ENCODE assay signal across 8 cellular contexts in genomic region chr12:26614217-26614616, GRCh38.
DNase-seq lines count a peak whose midpoint lies in the region; ATAC-seq and TF ChIP-seq lines count a peak whose summit lies in the region.

No MANE protein-coding gene starts in this region.

- peak; percentile 18 for DNase-seq in activated T-cell treated with anti-CD3 and anti-CD28 coated beads for 48 hours (ENCODE audit: low read depth)
- DNase-seq in activated T-cell treated with anti-CD3 and anti-CD28 coated beads, Interleukin-2, amount 50 U/mL, for 4 hours = no peak
- DNase-seq in NCI-H774 (lab: John Stamatoyannopoulos, UW) = peak; percentile 11
- no peak for DNase-seq in chondrocyte (ENCODE audit: low spot score)
- peak; percentile 47 for DNase-seq in midbrain (lab: John Stamatoyannopoulos, UW)
- DNase-seq in putamen (ENCODE audit: low spot score) = no peak

- no peaks in the 10 kb centered on the region for H3K9me3 Mint-ChIP-seq in activated T-cell treated with anti-CD3 and anti-CD28 coated beads, Interleukin-2, amount 50 U/mL, for 4 hours
- no peaks in the 10 kb centered on the region for H3K9me3 Mint-ChIP-seq in chondrocyte (ENCODE audit: low read depth)

- H3K4me1 Mint-ChIP-seq in activated T-cell treated with anti-CD3 and anti-CD28 coated beads, Interleukin-2, amount 50 U/mL, for 4 hours (ENCODE audit: low read depth) = no peaks in the 10 kb centered on the region
- H3K4me1 Mint-ChIP-seq in chondrocyte (ENCODE audit: low read depth) = no peaks in the 10 kb centered on the region

- no peak overlapping the region for H3K4me3 Mint-ChIP-seq in activated T-cell treated with anti-CD3 and anti-CD28 coated beads, Interleukin-2, amount 50 U/mL, for 4 hours
- no peak overlapping the region for H3K4me3 Mint-ChIP-seq in chondrocyte (ENCODE audit: unreplicated experiment)

- H3K27ac Mint-ChIP-seq in chondrocyte (ENCODE audit: unreplicated experiment) = no peak overlapping the region

- no peaks in the 10 kb centered on the region for H3K27me3 Mint-ChIP-seq in activated T-cell treated with anti-CD3 and anti-CD28 coated beads, Interleukin-2, amount 50 U/mL, for 4 hours (ENCODE audit: low read depth)
- no peaks in the 10 kb centered on the region for H3K27me3 Mint-ChIP-seq in chondrocyte (ENCODE audit: low read depth)

- H3K36me3 Mint-ChIP-seq in activated T-cell treated with anti-CD3 and anti-CD28 coated beads, Interleukin-2, amount 50 U/mL, for 4 hours (ENCODE audit: insufficient read depth) = peaks cover 27% of the 10 kb centered on the region
- peaks cover 3% of the 10 kb centered on the region for H3K36me3 Mint-ChIP-seq in chondrocyte (ENCODE audit: low read depth)

- no peak for ATAC-seq in activated T-cell treated with anti-CD3 and anti-CD28 coated beads, Interleukin-2, amount 50 U/mL, for 4 hours
- ATAC-seq in GM18861 (IDR thresholded peaks at IDR 0.05; ENCODE audit: unreplicated experiment) = no peak
- ATAC-seq in GM18907 (IDR thresholded peaks at IDR 0.05; ENCODE audit: unreplicated experiment) = no peak

- peak; percentile 78 for TF ChIP-seq CTCF in chondrocyte (IDR thresholded peaks at IDR 0.05)

Comparison
In these comparisons a context has a peak if more than half of its experiments do, and no peak if none do; other contexts are left out.
1. DNase-seq: peak in activated T-cell treated with anti-CD3 and anti-CD28 coated beads for 48 hours (single experiment), NCI-H774 (single experiment) and midbrain (single experiment); none in activated T-cell treated with anti-CD3 and anti-CD28 coated beads, Interleukin-2, amount 50 U/mL, for 4 hours (single experiment), chondrocyte (single experiment) and putamen (single experiment).